10 cellular contexts compared by ENCODE assay signal in the genomic region with DNA sequence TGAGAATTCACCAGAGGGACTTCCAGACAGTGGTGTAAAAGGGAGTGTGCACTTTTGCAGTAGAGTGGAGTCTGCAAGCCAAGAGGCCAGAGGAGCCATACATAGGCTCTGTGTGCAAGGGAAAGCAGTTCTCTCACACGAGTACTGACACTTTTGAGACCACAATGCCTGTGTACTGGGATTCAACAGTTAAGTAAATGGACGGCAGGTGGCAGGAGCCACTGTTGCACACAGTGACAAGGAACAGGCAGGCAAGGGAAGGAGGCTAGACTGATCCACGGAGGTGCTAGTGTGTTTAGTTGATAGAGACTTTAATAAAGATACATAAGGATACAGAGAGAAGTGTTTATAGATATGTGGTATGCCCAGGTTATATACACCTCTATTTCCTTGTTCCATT.
DNase-seq lines count a peak whose midpoint lies in the region; ATAC-seq and TF ChIP-seq lines count a peak whose summit lies in the region.
"Had no signal": no experiment of that assay in that cellular context is flagged by ENCODE, and none has a peak within 500 bp of the region (broad histone marks: within the 10 kb centered on the region; RNA-seq: fewer than 3 reads in every experiment).

No MANE protein-coding gene starts in this region.

- peaks cover 0 to 3% of the 10 kb centered on the region in 2 donors for H3K36me3 Mint-ChIP-seq in CD4-positive, alpha-beta memory T cell

- DNase-seq in CD4-positive, alpha-beta memory T cell, result peak; percentile 16 to 53 (median 35)
- DNase-seq in cerebellum (ENCODE audit: low spot score) (peak; percentile 75), hepatic stellate cell (ENCODE audit: low spot score) (no peak), glomerular visceral epithelial cell (ENCODE audit: extremely low spot score) (no peak), BE2C (no peak)
- DNase-seq: GF-D8 had no signal

- TF ChIP-seq CTCF in LNCAP (IDR thresholded peaks at IDR 0.05), result peak; percentile 11; the same call in 1 of the 2 replicates
- no peak for TF ChIP-seq CTCF in BE2C (IDR thresholded peaks at IDR 0.05; ENCODE audit: low read depth, low read length)

- peak overlapping the region; percentile 40 to 77 (median 68) for H3K4me3 Mint-ChIP-seq in CD4-positive, alpha-beta memory T cell

- peak overlapping the region; percentile 46 for H3K27ac ChIP-seq in CD4-positive, alpha-beta memory T cell (ENCODE audit: low read depth, low read length)
- H3K27ac ChIP-seq in muscle layer of duodenum (ENCODE audit: low read length), result peak overlapping the region; percentile 49

- POLR2A ChIA-PET in CD4-positive, alpha-beta memory T cell (lab: Charles Lee; ENCODE audit: partially characterized antibody), result interaction anchor here (1.0 to 5.6 kb wide), 5 partner anchors 11 to 76 kb away, joined by 3 to 57 read pairs (median 11); no protein-coding TSS in a partner anchor

- CTCF ChIA-PET in CD4-positive, alpha-beta memory T cell (lab: Charles Lee; ENCODE audit: partially characterized antibody), result interaction anchor here (1.2 to 2.9 kb wide), 5 partner anchors 8 to 204 kb away, joined by 3 to 11 read pairs (median 6); no protein-coding TSS in a partner anchor

- H3K27me3 ChIP-seq in CD4-positive, alpha-beta memory T cell (ENCODE audit: insufficient read depth, low read length), result no peaks in the 10 kb centered on the region
- H3K27me3 ChIP-seq in muscle layer of duodenum (ENCODE audit: low read depth, low read length) (no peaks in the 10 kb centered on the region), BE2C (no peaks in the 10 kb centered on the region)

- no peaks in the 10 kb centered on the region for H3K9me3 ChIP-seq in CD4-positive, alpha-beta memory T cell (ENCODE audit: control insufficient read depth in 1 of 2, low read length in 2 of 2)
- H3K9me3 ChIP-seq in muscle layer of duodenum (ENCODE audit: control insufficient read depth in 1 of 2, low read length in 2 of 2) (no peaks in the 10 kb centered on the region), BE2C (no peaks in the 10 kb centered on the region)

- intact Hi-C loops in CD4-positive, alpha-beta memory T cell (cut with micrococcal nuclease), result loop anchor here (1.0 kb wide), 1 partner anchor 204 kb away; no protein-coding TSS in a partner anchor

- no peaks in the 10 kb centered on the region for H3K36me3 ChIP-seq in CD4-positive, alpha-beta memory T cell (ENCODE audit: insufficient read depth, low read length)
- H3K36me3 ChIP-seq in muscle layer of duodenum (ENCODE audit: control insufficient read depth in 1 of 2, insufficient read depth in 2 of 2, low read length in 2 of 2) (no peaks in the 10 kb centered on the region), BE2C (no peaks in the 10 kb centered on the region)

- peaks cover 55 to 91% (median 69%) of the 10 kb centered on the region in 4 donors for H3K4me1 Mint-ChIP-seq in CD4-positive, alpha-beta memory T cell

- no peaks in the 10 kb centered on the region for H3K27me3 Mint-ChIP-seq in CD4-positive, alpha-beta memory T cell

- H3K27ac Mint-ChIP-seq in CD4-positive, alpha-beta memory T cell, result peak overlapping the region; percentile 89 to 95 (median 93)

- peaks cover 76% of the 10 kb centered on the region for H3K4me1 ChIP-seq in CD4-positive, alpha-beta memory T cell (ENCODE audit: insufficient read depth, low read length)
- H3K4me1 ChIP-seq in muscle layer of duodenum (ENCODE audit: control insufficient read depth in 1 of 2, insufficient read depth in 2 of 2, low read length in 2 of 2) (peaks cover 29 to 51% of the 10 kb centered on the region in 2 donors), BE2C (no peaks in the 10 kb centered on the region)

- ATAC-seq in HG03378 (IDR thresholded peaks at IDR 0.05; ENCODE audit: unreplicated experiment), result no peak

- no peaks in the 10 kb centered on the region for H3K9me3 Mint-ChIP-seq in CD4-positive, alpha-beta memory T cell

- H3K4me3 ChIP-seq in CD4-positive, alpha-beta memory T cell (ENCODE audit: low read length in 2 of 2), result no peak overlapping the region
- no peak overlapping the region for H3K4me3 ChIP-seq in muscle layer of duodenum (ENCODE audit: low read depth in 1 of 2, low read length in 2 of 2)
- no peak overlapping the region for H3K4me3 ChIP-seq in BE2C (ENCODE audit: low read depth, low read length)
- H3K4me3 ChIP-seq: smooth muscle cell had no signal

Comparison
In these comparisons a context has a peak if more than half of its experiments do, and no peak if none do; other contexts are left out.
1. DNase-seq: peak in CD4-positive, alpha-beta memory T cell (5 of 5) and cerebellum (single experiment); none in hepatic stellate cell (single experiment), glomerular visceral epithelial cell (single experiment) and BE2C (single experiment).